Comparison of ENCODE assay signal across 21 cellular contexts in the genomic region with DNA sequence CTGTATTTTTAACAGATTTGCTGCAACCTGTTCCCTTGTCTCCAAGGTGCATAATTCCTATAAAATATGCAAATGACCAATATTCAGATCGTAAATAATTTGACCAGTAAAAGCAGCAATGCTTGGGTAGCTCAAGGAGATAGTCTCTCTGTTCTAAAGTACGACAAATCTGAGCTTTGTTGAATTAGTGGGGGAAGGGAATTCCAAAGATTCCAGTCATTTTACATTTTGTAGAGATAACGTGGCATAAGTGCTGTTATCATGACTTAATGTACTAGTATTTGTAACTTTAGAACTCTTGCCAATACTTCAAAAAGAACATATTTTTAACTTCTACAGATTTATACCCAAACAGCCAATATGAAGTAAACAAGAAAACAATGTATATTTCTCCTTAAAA. TPM values are rescaled to one million over a fixed set of nuclear protein-coding genes. Genes with fewer than 3 reads are reported as not detected.
DNase-seq lines count a peak whose midpoint lies in the region; ATAC-seq and TF ChIP-seq lines count a peak whose summit lies in the region.
"Had no signal": no experiment of that assay in that cellular context is flagged by ENCODE, and none has a peak within 500 bp of the region (broad histone marks: within the 10 kb centered on the region; RNA-seq: fewer than 3 reads in every experiment).

No MANE protein-coding gene starts in this region.

- no peak for ATAC-seq in heart right ventricle
- no peak for ATAC-seq in HG02884 (IDR thresholded peaks at IDR 0.05; ENCODE audit: unreplicated experiment)
- ATAC-seq: activated CD4-positive, CD25-positive, alpha-beta regulatory T cell treated with anti-CD3 and anti-CD28 coated beads, Interleukin-2, amount 50 U/mL, for 24 hours; activated CD8-positive, alpha-beta memory T cell treated with anti-CD3 and anti-CD28 coated beads, Interleukin-2, amount 10 ng/mL, durations not matched to agents 7 days and 5 days; mucosa of descending colon had no signal

- WGBS in heart right ventricle, 2 donors = 50% methylated on average over 3 of the region's 3 CpGs

- H3K4me3 ChIP-seq in cardiac muscle cell = no peak overlapping the region
- no peak overlapping the region for H3K4me3 ChIP-seq in heart right ventricle
- no peak overlapping the region for H3K4me3 ChIP-seq in astrocyte of the spinal cord (ENCODE audit: low read depth, low read length)
- no peak overlapping the region for H3K4me3 ChIP-seq in tibial artery
- H3K4me3 ChIP-seq: mucosa of descending colon, SJCRH30, skin epidermis had no signal

- in situ Hi-C loops in astrocyte of the spinal cord (cut with HindIII; ENCODE audit: low sequenced_read_pairs) = no loop called here

- H3K27ac ChIP-seq in cardiac muscle cell = peak overlapping the region; percentile 70
- no peak overlapping the region for H3K27ac ChIP-seq in heart right ventricle
- no peak overlapping the region for H3K27ac ChIP-seq in tibial artery
- H3K27ac ChIP-seq: SJCRH30, skin epidermis had no signal

- DNase-seq in cardiac muscle cell (ENCODE audit: low read depth in 1 of 2, low spot score in 1 of 2) (peak; percentile 23 to 72), heart right ventricle (no peak), astrocyte of the spinal cord (ENCODE audit: low read depth, low spot score) (peak; percentile 45), iris pigment epithelial cell (ENCODE audit: low read depth) (peak; percentile 78), NOMO-1 treated with dmso at 0.1 percent for 144 hours (lab: John Stamatoyannopoulos, UW; ENCODE audit: unreplicated experiment) (no peak), NCI-H1694 treated with DMSO at 0.1 percent for 48 hours (lab: John Stamatoyannopoulos, UW) (no peak), tibial artery (no peak)
- DNase-seq: activated CD8-positive, alpha-beta memory T cell treated with anti-CD3 and anti-CD28 coated beads, Interleukin-2, amount 10 ng/mL, durations not matched to agents 7 days and 5 days; activated effector memory CD4-positive, alpha-beta T cell treated with anti-CD3 and anti-CD28 coated beads, Interleukin-2, amount 50 U/mL, for 16 hours; dermis blood vessel endothelial cell; H9; hippocampal formation; mucosa of descending colon; NCI-H187; NCI-H446 treated with DMSO at 0.1 percent for 48 hours; occipital lobe; SJCRH30; stimulated activated CD4-positive, alpha-beta T cell treated with anti-CD3 and anti-CD28 coated beads, Interleukin-4, amount 100 ng/mL, for 4 hours had no signal

- H3K27me3 ChIP-seq in cardiac muscle cell (no peaks in the 10 kb centered on the region), heart right ventricle (no peaks in the 10 kb centered on the region), tibial artery (no peaks in the 10 kb centered on the region)
- H3K27me3 ChIP-seq: SJCRH30 had no signal

- no peak for TF ChIP-seq CTCF in cardiac muscle cell (IDR thresholded peaks at IDR 0.05; ENCODE audit: low read depth, low read length)
- no peak for TF ChIP-seq CTCF in heart right ventricle (IDR thresholded peaks at IDR 0.05)
- no peak for TF ChIP-seq CTCF in astrocyte of the spinal cord (IDR thresholded peaks at IDR 0.05; ENCODE audit: low read depth, low read length)
- TF ChIP-seq CTCF in tibial artery (IDR thresholded peaks at IDR 0.05) = no peak

- H3K9me3 ChIP-seq in cardiac muscle cell (ENCODE audit: low read depth) = no peaks in the 10 kb centered on the region
- H3K9me3 ChIP-seq in heart right ventricle = no peaks in the 10 kb centered on the region
- H3K9me3 ChIP-seq in tibial artery = no peaks in the 10 kb centered on the region
- H3K9me3 ChIP-seq: mucosa of descending colon, SJCRH30 had no signal

- H3K36me3 ChIP-seq in cardiac muscle cell (no peaks in the 10 kb centered on the region), heart right ventricle (peaks cover 0 to 72% (median 6%) of the 10 kb centered on the region in 9 donors), tibial artery (peaks cover 4 to 20% (median 19%) of the 10 kb centered on the region in 3 donors)

- intact Hi-C loops in heart right ventricle (cut with DNase I) (loop anchor here in 3 of 10 donors (2.0 to 10.0 kb wide), 4 partner anchors 109 to 285 kb away; no protein-coding TSS in a partner anchor), tibial artery (cut with DNase I; ENCODE audit: low total_unique reads) (no loop called here)

- peaks cover 4% of the 10 kb centered on the region for H3K4me1 ChIP-seq in cardiac muscle cell (ENCODE audit: low read depth)
- H3K4me1 ChIP-seq in heart right ventricle = peaks cover 0 to 6% (median 0%) of the 10 kb centered on the region in 9 donors
- H3K4me1 ChIP-seq in tibial artery = peaks cover 0 to 8% (median 0%) of the 10 kb centered on the region in 4 donors
- H3K4me1 ChIP-seq: SJCRH30 had no signal

RNA-seq across cellular contexts. Expression of a gene that starts 46.3 kb away (rescaled TPM):
- total RNA-seq in cardiac muscle cell (13.6 and 24.6 TPM in 2 replicates), heart right ventricle (10 to 100 TPM in 4 of 10 donors, 1 to 10 TPM in 6; 7.7 to 11.8 (median 10.0) TPM)
- polyA plus RNA-seq in cardiac muscle cell (6.6 and 8.5 TPM in 2 replicates), heart right ventricle (1 to 10 TPM; 3.3 to 9.2 TPM)

Comparison
In these comparisons a context has a peak if more than half of its experiments do, and no peak if none do; other contexts are left out.
1. DNase-seq: peak in cardiac muscle cell (2 of 2), astrocyte of the spinal cord (single experiment) and iris pigment epithelial cell (single experiment); none in heart right ventricle (0 of 2), NOMO-1 treated with dmso at 0.1 percent for 144 hours (single experiment), NCI-H1694 treated with DMSO at 0.1 percent for 48 hours (single experiment) and tibial artery (0 of 2).